Comparison of ENCODE assay signal across 8 cellular contexts in genomic region chr4:25842229-25842840, GRCh38. TPM values are rescaled to one million over a fixed set of nuclear protein-coding genes. Genes with fewer than 3 reads are reported as not detected.
DNase-seq lines count a peak whose midpoint lies in the region; ATAC-seq and TF ChIP-seq lines count a peak whose summit lies in the region.

No MANE protein-coding gene starts in this region.

- H3K27ac Mint-ChIP-seq in CD4-positive, alpha-beta T cell: no peak overlapping the region
- H3K27ac Mint-ChIP-seq in activated naive CD4-positive, alpha-beta T cell treated with anti-CD3 and anti-CD28 coated beads, Interleukin-2, amount 10 ng/mL, durations not matched to agents 7 days and 5 days: peak overlapping the region; percentile 16
- no peak overlapping the region for H3K27ac Mint-ChIP-seq in type B pancreatic cell

- H2AFZ ChIP-seq in GM23248: no peak overlapping the region

- peak; percentile 49 for TF ChIP-seq CTCF in CD4-positive, alpha-beta T cell (IDR thresholded peaks at IDR 0.05)
- TF ChIP-seq CTCF in type B pancreatic cell (conservative IDR thresholded peaks at IDR 0.05): no peak

- no peaks in the 10 kb centered on the region for H3K9me3 Mint-ChIP-seq in CD4-positive, alpha-beta T cell
- H3K9me3 Mint-ChIP-seq in activated naive CD4-positive, alpha-beta T cell treated with anti-CD3 and anti-CD28 coated beads, Interleukin-2, amount 10 ng/mL, durations not matched to agents 7 days and 5 days: no peaks in the 10 kb centered on the region
- no peaks in the 10 kb centered on the region for H3K9me3 Mint-ChIP-seq in type B pancreatic cell

- H3K27me3 Mint-ChIP-seq in CD4-positive, alpha-beta T cell: no peaks in the 10 kb centered on the region
- H3K27me3 Mint-ChIP-seq in activated naive CD4-positive, alpha-beta T cell treated with anti-CD3 and anti-CD28 coated beads, Interleukin-2, amount 10 ng/mL, durations not matched to agents 7 days and 5 days: no peaks in the 10 kb centered on the region
- no peaks in the 10 kb centered on the region for H3K27me3 Mint-ChIP-seq in type B pancreatic cell

- no peak overlapping the region for H3K27ac ChIP-seq in CD4-positive, alpha-beta T cell (ENCODE audit: low read depth, low read length)
- H3K27ac ChIP-seq in GM23248: no peak overlapping the region

- H3K4me3 Mint-ChIP-seq in CD4-positive, alpha-beta T cell: no peak overlapping the region
- H3K4me3 Mint-ChIP-seq in activated naive CD4-positive, alpha-beta T cell treated with anti-CD3 and anti-CD28 coated beads, Interleukin-2, amount 10 ng/mL, durations not matched to agents 7 days and 5 days: no peak overlapping the region
- no peak overlapping the region for H3K4me3 Mint-ChIP-seq in type B pancreatic cell

- no peaks in the 10 kb centered on the region for H3K9me2 ChIP-seq in GM23248 (ENCODE audit: insufficient read depth)

- POLR2A ChIA-PET in CD4-positive, alpha-beta T cell (lab: Charles Lee): interaction anchor here (1.0 to 1.4 kb wide), 2 partner anchors 17 to 20 kb away, joined by 4 to 8 read pairs; no protein-coding TSS in a partner anchor

- in situ Hi-C loops in GM23248 (cut with MboI): no loop called here

- H3K36me3 Mint-ChIP-seq in CD4-positive, alpha-beta T cell (ENCODE audit: low read depth): peaks cover 44% of the 10 kb centered on the region
- peaks cover 28% of the 10 kb centered on the region for H3K36me3 Mint-ChIP-seq in activated naive CD4-positive, alpha-beta T cell treated with anti-CD3 and anti-CD28 coated beads, Interleukin-2, amount 10 ng/mL, durations not matched to agents 7 days and 5 days
- H3K36me3 Mint-ChIP-seq in type B pancreatic cell: peaks cover 3% of the 10 kb centered on the region

- 86 to 87% methylated on average over 5 of the region's 5 CpGs for WGBS in GM23248 (ENCODE audit: low coverage in 1 of 2, low lambda C conversion rate in 2 of 2, missing lambda C conversion rate in 2 of 2), 2 experiments

- H3K9me3 ChIP-seq in CD4-positive, alpha-beta T cell (ENCODE audit: control insufficient read depth, low read length): no peaks in the 10 kb centered on the region
- no peaks in the 10 kb centered on the region for H3K9me3 ChIP-seq in GM23248 (ENCODE audit: low read depth)

- no peaks in the 10 kb centered on the region for H3K27me3 ChIP-seq in CD4-positive, alpha-beta T cell (ENCODE audit: control insufficient read depth, insufficient read depth, low read length)
- H3K27me3 ChIP-seq in GM23248 (replicated peaks; ENCODE audit: insufficient read depth): no peaks in the 10 kb centered on the region

- H3K36me3 ChIP-seq in GM23248 (ENCODE audit: low read depth): no peaks in the 10 kb centered on the region

- no peaks in the 10 kb centered on the region for H3K79me2 ChIP-seq in GM23248 (ENCODE audit: insufficient read depth)

- no peak overlapping the region for H3K4me2 ChIP-seq in GM23248 (ENCODE audit: unreplicated experiment)

- H3K4me3 ChIP-seq in GM23248: no peak overlapping the region

- peak; percentile 79 for ATAC-seq in CD4-positive, alpha-beta T cell (ENCODE audit: poor library complexity)
- peak; percentile 44 for ATAC-seq in GM19467 (IDR thresholded peaks at IDR 0.05; ENCODE audit: unreplicated experiment)
- peak; percentile 73 for ATAC-seq in HG03460 (IDR thresholded peaks at IDR 0.05; ENCODE audit: unreplicated experiment)

- peak; percentile 21 to 52 (median 37) for DNase-seq in CD4-positive, alpha-beta T cell
- DNase-seq in activated naive CD4-positive, alpha-beta T cell treated with anti-CD3 and anti-CD28 coated beads, Interleukin-2, amount 10 ng/mL, durations not matched to agents 7 days and 5 days: peak; percentile 76
- no peak for DNase-seq in GM23248
- DNase-seq in type B pancreatic cell (ENCODE audit: extremely low spot score, unreplicated experiment): no peak
- no peak for DNase-seq in anterior cingulate cortex (lab: John Stamatoyannopoulos, UW)
- DNase-seq in RPMI8226: no peak

- intact Hi-C loops in CD4-positive, alpha-beta T cell (cut with DNase I, micrococcal nuclease): loop anchor here (1.0 to 10.0 kb wide), 6 partner anchors 145 to 568 kb away; no protein-coding TSS in a partner anchor

- H3K4me1 Mint-ChIP-seq in CD4-positive, alpha-beta T cell (ENCODE audit: low read depth): peaks cover 40% of the 10 kb centered on the region
- H3K4me1 Mint-ChIP-seq in activated naive CD4-positive, alpha-beta T cell treated with anti-CD3 and anti-CD28 coated beads, Interleukin-2, amount 10 ng/mL, durations not matched to agents 7 days and 5 days: peaks cover 45% of the 10 kb centered on the region
- H3K4me1 Mint-ChIP-seq in type B pancreatic cell (ENCODE audit: unreplicated experiment): peaks cover 4% of the 10 kb centered on the region

- no peaks in the 10 kb centered on the region for H3F3A ChIP-seq in GM23248 (ENCODE audit: insufficient read depth)

- H3K4me1 ChIP-seq in GM23248 (ENCODE audit: insufficient read depth): peaks cover 6% of the 10 kb centered on the region

- CTCF ChIA-PET in CD4-positive, alpha-beta T cell (lab: Charles Lee): interaction anchor here (0.7 to 2.2 kb wide), 7 partner anchors 9 to 488 kb away, joined by 3 to 9 read pairs (median 4); partner anchors contain the start of gene SMIM20
- CTCF ChIA-PET in activated naive CD4-positive, alpha-beta T cell treated with anti-CD3 and anti-CD28 coated beads, Interleukin-2, amount 10 ng/mL, durations not matched to agents 7 days and 5 days (lab: Charles Lee): interaction anchor here (0.9 to 1.6 kb wide), 3 partner anchors 13 to 19 kb away, joined by 3 to 10 read pairs (median 6); no protein-coding TSS in a partner anchor

- no peaks in the 10 kb centered on the region for H4K20me1 ChIP-seq in GM23248 (ENCODE audit: insufficient read depth)

- H3K9ac ChIP-seq in GM23248: no peak overlapping the region

RNA-seq across cellular contexts. Expression of gene SEL1L3, which starts 20.5 kb away (rescaled TPM):
- total RNA-seq in CD4-positive, alpha-beta T cell: 10 to 100 TPM; 34.9 to 36.5 TPM
- total RNA-seq in GM23248 (2014; rRNA removed; shearing (Covaris generic)): 62.8 and 101 TPM in 2 replicates
- 23.1 and 24.5 TPM in 2 replicates for polyA plus RNA-seq in GM23248 (2016; fragmentation: Nextera tagmentation; extraction: Ambion mirVana)
- total RNA-seq in type B pancreatic cell (ENCODE audit: low replicate concordance): 28.2 and 43.8 TPM in 2 replicates

Comparison
In these comparisons a context has a peak if more than half of its experiments do, and no peak if none do; other contexts are left out.
1. DNase-seq: peak in CD4-positive, alpha-beta T cell (10 of 10) and activated naive CD4-positive, alpha-beta T cell treated with anti-CD3 and anti-CD28 coated beads, Interleukin-2, amount 10 ng/mL, durations not matched to agents 7 days and 5 days (single experiment); none in GM23248 (single experiment), type B pancreatic cell (single experiment), anterior cingulate cortex (0 of 58) and RPMI8226 (single experiment).
2. Peak in every context shown above with its lines, with median percentiles within 50 percentile points of each other: ATAC-seq.